In genomic region chrX:30513284-30513683, GRCh38 we compare ENCODE assay signal across 11 cellular contexts.
DNase-seq lines count a peak whose midpoint lies in the region; ATAC-seq, FAIRE-seq and TF ChIP-seq lines count a peak whose summit lies in the region.
"Had no signal": no experiment of that assay in that cellular context is flagged by ENCODE, and none has a peak within 500 bp of the region (broad histone marks: within the 10 kb centered on the region; RNA-seq: fewer than 3 reads in every experiment).

No MANE protein-coding gene starts in this region.

- H3K4me1 ChIP-seq in RWPE2 (ENCODE audit: insufficient read depth, poor library complexity, severe bottlenecking) = no peaks in the 10 kb centered on the region

- ATAC-seq in GM21529 (IDR thresholded peaks at IDR 0.05; ENCODE audit: unreplicated experiment) (peak; percentile 66), RWPE2 (ENCODE audit: low read depth) (no peak)

- DNase-seq in CD1c-positive myeloid dendritic cell (ENCODE audit: extremely low spot score) = peak; percentile 3
- no peak for DNase-seq in RWPE2 (ENCODE audit: low spot score)
- peak; percentile 18 for DNase-seq in iris pigment epithelial cell (ENCODE audit: low read depth)
- DNase-seq in HuH-7.5 (ENCODE audit: low spot score) = no peak
- no peak for DNase-seq in SHP77 (lab: John Stamatoyannopoulos, UW)
- DNase-seq in urothelium cell line (ENCODE audit: low spot score) = no peak
- DNase-seq in dedifferentiated amniotic fluid mesenchymal stem cell (ENCODE audit: extremely low spot score) = no peak
- DNase-seq: foreskin melanocyte, MG63 had no signal

- H3K4me3 ChIP-seq in RWPE2 (ENCODE audit: severe bottlenecking) = no peak overlapping the region
- H3K4me3 ChIP-seq: MG63, skin epidermis had no signal

- no peaks in the 10 kb centered on the region for H3K27me3 ChIP-seq in RWPE2 (ENCODE audit: insufficient read depth, poor library complexity, severe bottlenecking)
- H3K27me3 ChIP-seq: MG63 had no signal

- H3K9me3 ChIP-seq in RWPE2 (ENCODE audit: severe bottlenecking) = no peaks in the 10 kb centered on the region
- H3K9me3 ChIP-seq: MG63 had no signal

- no peak for FAIRE-seq in urothelium cell line (lab: Jason Lieb, UNC)

- TF ChIP-seq CTCF in RWPE2 (IDR thresholded peaks at IDR 0.05; ENCODE audit: poor library complexity, severe bottlenecking) = peak; percentile 61

- no peaks in the 10 kb centered on the region for H3K36me3 ChIP-seq in RWPE2 (ENCODE audit: low read depth)
- H3K36me3 ChIP-seq: MG63 had no signal

- no peak overlapping the region for H3K27ac ChIP-seq in RWPE2 (ENCODE audit: poor library complexity, severe bottlenecking)
- H3K27ac ChIP-seq: skin epidermis had no signal

Comparison
In these comparisons a context has a peak if more than half of its experiments do, and no peak if none do; other contexts are left out.
1. DNase-seq: peak in CD1c-positive myeloid dendritic cell (single experiment) and iris pigment epithelial cell (single experiment); none in RWPE2 (single experiment), HuH-7.5 (single experiment), SHP77 (0 of 2), urothelium cell line (single experiment) and dedifferentiated amniotic fluid mesenchymal stem cell (single experiment).